18 cellular contexts compared by ENCODE assay signal in the genomic region with DNA sequence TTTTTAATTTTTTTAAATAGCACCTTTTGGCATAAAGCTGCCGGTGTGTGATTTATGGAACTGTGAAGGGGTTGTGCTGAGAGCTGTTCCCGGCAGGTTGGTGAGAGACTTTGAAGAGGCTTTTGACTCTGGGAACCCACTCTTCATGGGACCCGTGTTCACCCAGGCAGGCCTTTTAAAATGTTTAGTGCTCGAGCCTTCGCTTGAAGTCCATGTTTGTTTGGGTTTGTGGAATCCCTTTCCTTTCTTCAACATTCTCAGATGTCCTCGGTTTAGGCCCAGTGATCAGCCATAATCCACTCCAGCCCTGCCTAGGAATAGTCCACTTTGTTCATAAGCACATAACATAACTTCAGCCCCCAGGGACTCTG.
"Had no signal": no experiment of that assay in that cellular context is flagged by ENCODE, and none has a peak within 500 bp of the region (broad histone marks: within the 10 kb centered on the region; RNA-seq: fewer than 3 reads in every experiment).

No MANE protein-coding gene starts in this region.

- H3K4me1 Mint-ChIP-seq: activated naive CD8-positive, alpha-beta T cell treated with anti-CD3 and anti-CD28 coated beads for 36 hours; natural killer cell; stimulated activated naive CD8-positive, alpha-beta T cell treated with anti-CD3 and anti-CD28 coated beads, Interleukin-15, amount 100 ng/mL, for 72 hours had no signal

- H3K27ac ChIP-seq: cardiac muscle cell, esophagus squamous epithelium, foreskin keratinocyte, parathyroid adenoma, testis had no signal

- H3K36me3 Mint-ChIP-seq: activated naive CD8-positive, alpha-beta T cell treated with anti-CD3 and anti-CD28 coated beads for 36 hours; immature natural killer cell; natural killer cell had no signal

- DNase-seq: activated CD4-positive, alpha-beta T cell treated with anti-CD3 and anti-CD28 coated beads, Interleukin-2, amount 50 U/mL, for 4 hours; activated gamma-delta T cell; activated naive CD8-positive, alpha-beta T cell treated with anti-CD3 and anti-CD28 coated beads for 36 hours; activated T-cell treated with anti-CD3 and anti-CD28 coated beads, Interleukin-2, amount 50 U/mL, for 24 hours; aorta; esophagus squamous epithelium; immature natural killer cell; natural killer cell; stimulated activated CD4-positive, alpha-beta T cell treated with anti-CD3 and anti-CD28 coated beads, Interleukin-15, amount 100 ng/mL, for 24 hours; stimulated activated CD4-positive, alpha-beta T cell treated with anti-CD3 and anti-CD28 coated beads, Interleukin-4, amount 100 ng/mL, for 24 hours; stimulated activated naive CD8-positive, alpha-beta T cell treated with anti-CD3 and anti-CD28 coated beads, Interleukin-15, amount 100 ng/mL, for 72 hours; testis had no signal

- ATAC-seq: activated CD4-positive, CD25-positive, alpha-beta regulatory T cell treated with anti-CD3 and anti-CD28 coated beads, Interleukin-2, amount 50 U/mL, for 24 hours; foreskin keratinocyte; natural killer cell; stimulated activated naive CD8-positive, alpha-beta T cell treated with anti-CD3 and anti-CD28 coated beads, Interleukin-15, amount 100 ng/mL, for 72 hours had no signal

- H3K27ac Mint-ChIP-seq: activated naive CD8-positive, alpha-beta T cell treated with anti-CD3 and anti-CD28 coated beads for 36 hours; activated T-cell treated with anti-CD3 and anti-CD28 coated beads, Interleukin-2, amount 50 U/mL, for 24 hours; immature natural killer cell; natural killer cell; stimulated activated naive CD8-positive, alpha-beta T cell treated with anti-CD3 and anti-CD28 coated beads, Interleukin-15, amount 100 ng/mL, for 72 hours; T-helper 2 cell treated with Interferon-gamma antibody and Interleukin-4, amounts not matched to agents 5 μg/mL and 100 μg/mL, for 36 hours had no signal

- H3K9me3 ChIP-seq: testis, vagina had no signal

- H3K36me3 ChIP-seq: cardiac muscle cell, esophagus squamous epithelium, vagina had no signal

- H3K4me1 ChIP-seq: foreskin keratinocyte, testis had no signal

- H3K79me2 ChIP-seq: parathyroid adenoma had no signal

- H3K9me3 Mint-ChIP-seq: natural killer cell had no signal

- H3K4me3 Mint-ChIP-seq: activated naive CD8-positive, alpha-beta T cell treated with anti-CD3 and anti-CD28 coated beads for 36 hours; activated T-cell treated with anti-CD3 and anti-CD28 coated beads, Interleukin-2, amount 50 U/mL, for 24 hours; immature natural killer cell; natural killer cell; stimulated activated naive CD8-positive, alpha-beta T cell treated with anti-CD3 and anti-CD28 coated beads, Interleukin-15, amount 100 ng/mL, for 72 hours had no signal

- H3K27me3 ChIP-seq: cardiac muscle cell, testis, vagina had no signal

- H3K4me3 ChIP-seq: cardiac muscle cell, esophagus squamous epithelium, testis, vagina had no signal

- H3K9ac ChIP-seq: parathyroid adenoma had no signal
